1 cellular context compared by ENCODE assay signal in genomic region chr17:42193216-42194132, GRCh38.
TF ChIP-seq lines count a peak whose summit lies in the region.

No MANE protein-coding gene starts in this region.

TF ChIP-seq in IMR-90, 13 proteins besides CTCF, POLR2A, EP300 and RAD21 (continued from another document):
- TF ChIP-seq RCOR1 (IDR thresholded peaks at IDR 0.05; ENCODE audit: insufficient replicate concordance, low read length) = no peak
- no peak for TF ChIP-seq MAZ (IDR thresholded peaks at IDR 0.05; ENCODE audit: borderline replicate concordance, low read depth, low read length)
- no peak for TF ChIP-seq ELK1 (IDR thresholded peaks at IDR 0.05; ENCODE audit: borderline replicate concordance, low read depth, low read length)
- TF ChIP-seq RFX5 (IDR thresholded peaks at IDR 0.05; ENCODE audit: low read depth, low read length) = no peak
